In the genomic region with DNA sequence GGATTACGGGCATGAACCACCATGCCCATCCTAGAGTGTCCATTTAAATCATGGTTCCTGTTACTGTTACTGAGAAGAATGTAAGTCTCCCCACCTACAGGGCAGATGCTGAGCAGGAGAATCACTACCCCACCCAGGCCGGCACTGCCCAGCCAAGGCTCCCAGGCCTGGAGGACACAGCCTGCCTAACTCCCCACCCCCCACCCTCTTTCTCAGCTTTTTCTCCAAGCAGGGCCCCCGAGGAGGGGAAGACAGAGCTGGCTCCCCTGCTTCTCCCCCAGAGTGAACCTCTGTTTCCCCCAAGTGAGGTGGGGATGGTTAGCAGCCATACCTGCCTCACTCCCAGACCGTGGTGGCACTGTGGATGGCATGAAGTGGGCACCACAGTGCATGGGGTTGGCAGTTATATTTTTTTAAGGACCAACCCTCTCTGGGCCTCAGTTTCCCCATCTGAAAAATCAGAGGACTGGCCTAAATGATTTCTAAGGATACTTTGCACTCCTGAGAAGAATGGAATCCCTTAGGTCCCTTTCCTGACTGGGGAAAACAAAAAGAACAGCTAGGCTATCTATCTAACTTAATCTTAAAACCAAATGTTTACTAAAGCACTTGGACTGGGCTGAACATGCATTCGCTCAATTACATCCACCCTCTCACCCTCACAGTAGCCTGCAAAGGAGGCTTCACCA, we compare ENCODE assay signal across 1 cellular context.
TF ChIP-seq lines count a peak whose summit lies in the region.

No MANE protein-coding gene starts in this region.

TF ChIP-seq in liver, 16 proteins besides CTCF, POLR2A, EP300 and RAD21 (continued from another document):
- TF ChIP-seq, protein P1, sequence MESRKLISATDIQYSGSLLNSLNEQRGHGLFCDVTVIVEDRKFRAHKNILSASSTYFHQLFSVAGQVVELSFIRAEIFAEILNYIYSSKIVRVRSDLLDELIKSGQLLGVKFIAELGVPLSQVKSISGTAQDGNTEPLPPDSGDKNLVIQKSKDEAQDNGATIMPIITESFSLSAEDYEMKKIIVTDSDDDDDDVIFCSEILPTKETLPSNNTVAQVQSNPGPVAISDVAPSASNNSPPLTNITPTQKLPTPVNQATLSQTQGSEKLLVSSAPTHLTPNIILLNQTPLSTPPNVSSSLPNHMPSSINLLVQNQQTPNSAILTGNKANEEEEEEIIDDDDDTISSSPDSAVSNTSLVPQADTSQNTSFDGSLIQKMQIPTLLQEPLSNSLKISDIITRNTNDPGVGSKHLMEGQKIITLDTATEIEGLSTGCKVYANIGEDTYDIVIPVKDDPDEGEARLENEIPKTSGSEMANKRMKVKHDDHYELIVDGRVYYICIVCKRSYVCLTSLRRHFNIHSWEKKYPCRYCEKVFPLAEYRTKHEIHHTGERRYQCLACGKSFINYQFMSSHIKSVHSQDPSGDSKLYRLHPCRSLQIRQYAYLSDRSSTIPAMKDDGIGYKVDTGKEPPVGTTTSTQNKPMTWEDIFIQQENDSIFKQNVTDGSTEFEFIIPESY (IDR thresholded peaks at IDR 0.05), result no peak
- TF ChIP-seq NR2F2 (IDR thresholded peaks at IDR 0.05), result no peak
- TF ChIP-seq, protein P2, sequence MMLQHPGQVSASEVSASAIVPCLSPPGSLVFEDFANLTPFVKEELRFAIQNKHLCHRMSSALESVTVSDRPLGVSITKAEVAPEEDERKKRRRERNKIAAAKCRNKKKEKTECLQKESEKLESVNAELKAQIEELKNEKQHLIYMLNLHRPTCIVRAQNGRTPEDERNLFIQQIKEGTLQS (IDR thresholded peaks at IDR 0.05), result no peak
- TF ChIP-seq YY1 (IDR thresholded peaks at IDR 0.05), result no peak
- TF ChIP-seq HNF4G (IDR thresholded peaks at IDR 0.05), result no peak
- TF ChIP-seq FOXA1 (IDR thresholded peaks at IDR 0.05), result no peak
- TF ChIP-seq GABPA (IDR thresholded peaks at IDR 0.05 in 1 of 2, conservative IDR thresholded peaks at IDR 0.05 in 1 of 2), result no peak
- no peak for TF ChIP-seq FOXA2 (IDR thresholded peaks at IDR 0.05)
- TF ChIP-seq HNF4A (conservative IDR thresholded peaks at IDR 0.05), result no peak
